Comparison of ENCODE assay signal across 1 cellular context in genomic region chr17:48148029-48148759, GRCh38.
A peak's percentile ranks its signal among the peaks of the same experiment; 100 is the strongest.
TF ChIP-seq lines count a peak whose summit lies in the region.

No MANE protein-coding gene starts in this region.

TF ChIP-seq in K562, 482 proteins besides CTCF, POLR2A, EP300 and RAD21 (continues in another document):
- TF ChIP-seq NRF1 (conservative IDR thresholded peaks at IDR 0.05 in 1 of 2, IDR thresholded peaks at IDR 0.05 in 1 of 2): peak; percentile 73 to 75
- no peak for TF ChIP-seq SPI1 (IDR thresholded peaks at IDR 0.05; ENCODE audit: borderline replicate concordance, low read depth, low read length)
- TF ChIP-seq MAX (CRISPR knock-in tag; IDR thresholded peaks at IDR 0.05): no peak
- no peak for TF ChIP-seq HDGF (IDR thresholded peaks at IDR 0.05)
- peak; percentile 63; the same call in 1 of the 2 replicates for TF ChIP-seq SOX6 (IDR thresholded peaks at IDR 0.05)
- no peak for TF ChIP-seq SRSF7 (optimal IDR thresholded peaks at IDR 0.05; ENCODE audit: low read depth, low read length)
- no peak for TF ChIP-seq ZNF444 (CRISPR knock-in tag; IDR thresholded peaks at IDR 0.05)
- no peak for TF ChIP-seq MBD1 (CRISPR knock-in tag; IDR thresholded peaks at IDR 0.05)
- TF ChIP-seq KDM4B (IDR thresholded peaks at IDR 0.05; ENCODE audit: borderline replicate concordance in 2 of 2, low read depth in 1 of 2): no peak
- no peak for TF ChIP-seq MYBL2 (IDR thresholded peaks at IDR 0.05; ENCODE audit: low read depth)
- no peak for TF ChIP-seq MYBL2 (CRISPR knock-in tag; IDR thresholded peaks at IDR 0.05; ENCODE audit: borderline replicate concordance)
- TF ChIP-seq ZNF41 (CRISPR knock-in tag; conservative IDR thresholded peaks at IDR 0.05): no peak
- 0 out of 2 replicates have a peak, but pooled peaks have one; percentile 32 for TF ChIP-seq ZFP30 (CRISPR knock-in tag; IDR thresholded peaks at IDR 0.05; ENCODE audit: borderline replicate concordance)
- no peak; the same call in 1 of the 2 replicates for TF ChIP-seq ESRRA (IDR thresholded peaks at IDR 0.05; ENCODE audit: borderline replicate concordance, low read depth)
- TF ChIP-seq TCF3 (CRISPR knock-in tag; IDR thresholded peaks at IDR 0.05): 0 out of 2 replicates have a peak, but pooled peaks have one; percentile 12
- TF ChIP-seq CEBPG (CRISPR knock-in tag; IDR thresholded peaks at IDR 0.05): no peak
- no peak for TF ChIP-seq CEBPG (tag; conservative IDR thresholded peaks at IDR 0.05 in 1 of 2, IDR thresholded peaks at IDR 0.05 in 1 of 2)
- TF ChIP-seq MEF2D (tag; conservative IDR thresholded peaks at IDR 0.05; ENCODE audit: low read depth): no peak
- no peak for TF ChIP-seq USF2 (CRISPR knock-in tag; IDR thresholded peaks at IDR 0.05)
- TF ChIP-seq CBFA2T3 (IDR thresholded peaks at IDR 0.05): 0 out of 2 replicates have a peak, but pooled peaks have one; percentile 31
- TF ChIP-seq ZNF778 (CRISPR knock-in tag; IDR thresholded peaks at IDR 0.05): no peak
- no peak for TF ChIP-seq ZNF184 (CRISPR knock-in tag; IDR thresholded peaks at IDR 0.05)
- no peak for TF ChIP-seq SAP30 (IDR thresholded peaks at IDR 0.05; ENCODE audit: borderline replicate concordance, insufficient read depth, low read depth, low read length, poor library complexity, severe bottlenecking)
- no peak for TF ChIP-seq ZNF655 (CRISPR knock-in tag; IDR thresholded peaks at IDR 0.05)
- TF ChIP-seq MBD2 (IDR thresholded peaks at IDR 0.05; ENCODE audit: borderline replicate concordance, low read depth): no peak
- no peak for TF ChIP-seq ZNF239 (CRISPR knock-in tag; IDR thresholded peaks at IDR 0.05)
- TF ChIP-seq ZNF780A (CRISPR knock-in tag; IDR thresholded peaks at IDR 0.05): no peak
- no peak for TF ChIP-seq ZNF830 (CRISPR knock-in tag; IDR thresholded peaks at IDR 0.05)
- TF ChIP-seq CBX1 (IDR thresholded peaks at IDR 0.05; ENCODE audit: low read depth): no peak
- peak; percentile 36; the same call in 1 of the 2 replicates for TF ChIP-seq TEAD4 (IDR thresholded peaks at IDR 0.05; ENCODE audit: low read length)
- TF ChIP-seq TEAD4 (CRISPR knock-in tag; IDR thresholded peaks at IDR 0.05; ENCODE audit: borderline replicate concordance): no peak
- no peak for TF ChIP-seq ZNF699 (CRISPR knock-in tag; IDR thresholded peaks at IDR 0.05; ENCODE audit: insufficient replicate concordance)
- TF ChIP-seq FOXK2 (conservative IDR thresholded peaks at IDR 0.05 in 1 of 2, IDR thresholded peaks at IDR 0.05 in 1 of 2; ENCODE audit: low read depth in 2 of 2): no peak
- no peak for TF ChIP-seq DIDO1 (tag; IDR thresholded peaks at IDR 0.05; ENCODE audit: low read depth)
- TF ChIP-seq ZZZ3 (IDR thresholded peaks at IDR 0.05): no peak
- TF ChIP-seq ZNF76 (CRISPR knock-in tag; IDR thresholded peaks at IDR 0.05; ENCODE audit: borderline replicate concordance): no peak
- no peak for TF ChIP-seq ZNF512 (tag; IDR thresholded peaks at IDR 0.05)
- TF ChIP-seq GTF3C2 (IDR thresholded peaks at IDR 0.05; ENCODE audit: borderline replicate concordance, extremely low read depth, insufficient read length): no peak
- no peak for TF ChIP-seq SAFB (IDR thresholded peaks at IDR 0.05; ENCODE audit: borderline replicate concordance, low read depth, low read length)
- no peak for TF ChIP-seq ZNF347 (CRISPR knock-in tag; IDR thresholded peaks at IDR 0.05; ENCODE audit: low read depth)
- TF ChIP-seq ERF (CRISPR knock-in tag; IDR thresholded peaks at IDR 0.05): no peak
- TF ChIP-seq MGA (IDR thresholded peaks at IDR 0.05): no peak
- TF ChIP-seq CBX8 (IDR thresholded peaks at IDR 0.05; ENCODE audit: borderline replicate concordance, extremely low read depth, low read depth, low read length, poor library complexity, severe bottlenecking): no peak
- TF ChIP-seq SMAD4 (CRISPR knock-in tag; conservative IDR thresholded peaks at IDR 0.05): peak; percentile 40; the same call in 1 of the 2 replicates
- TF ChIP-seq KLF6 (CRISPR knock-in tag; IDR thresholded peaks at IDR 0.05; ENCODE audit: borderline replicate concordance): no peak
- TF ChIP-seq MAZ (CRISPR knock-in tag; conservative IDR thresholded peaks at IDR 0.05 in 1 of 2, IDR thresholded peaks at IDR 0.05 in 1 of 2): peak in 1 of 2 experiments; percentile 34; a peak in 1 of 4 replicates
- TF ChIP-seq DMBX1 (CRISPR knock-in tag; IDR thresholded peaks at IDR 0.05; ENCODE audit: borderline replicate concordance): no peak
